ENCODE assay signal across 13 cellular contexts in the genomic region with DNA sequence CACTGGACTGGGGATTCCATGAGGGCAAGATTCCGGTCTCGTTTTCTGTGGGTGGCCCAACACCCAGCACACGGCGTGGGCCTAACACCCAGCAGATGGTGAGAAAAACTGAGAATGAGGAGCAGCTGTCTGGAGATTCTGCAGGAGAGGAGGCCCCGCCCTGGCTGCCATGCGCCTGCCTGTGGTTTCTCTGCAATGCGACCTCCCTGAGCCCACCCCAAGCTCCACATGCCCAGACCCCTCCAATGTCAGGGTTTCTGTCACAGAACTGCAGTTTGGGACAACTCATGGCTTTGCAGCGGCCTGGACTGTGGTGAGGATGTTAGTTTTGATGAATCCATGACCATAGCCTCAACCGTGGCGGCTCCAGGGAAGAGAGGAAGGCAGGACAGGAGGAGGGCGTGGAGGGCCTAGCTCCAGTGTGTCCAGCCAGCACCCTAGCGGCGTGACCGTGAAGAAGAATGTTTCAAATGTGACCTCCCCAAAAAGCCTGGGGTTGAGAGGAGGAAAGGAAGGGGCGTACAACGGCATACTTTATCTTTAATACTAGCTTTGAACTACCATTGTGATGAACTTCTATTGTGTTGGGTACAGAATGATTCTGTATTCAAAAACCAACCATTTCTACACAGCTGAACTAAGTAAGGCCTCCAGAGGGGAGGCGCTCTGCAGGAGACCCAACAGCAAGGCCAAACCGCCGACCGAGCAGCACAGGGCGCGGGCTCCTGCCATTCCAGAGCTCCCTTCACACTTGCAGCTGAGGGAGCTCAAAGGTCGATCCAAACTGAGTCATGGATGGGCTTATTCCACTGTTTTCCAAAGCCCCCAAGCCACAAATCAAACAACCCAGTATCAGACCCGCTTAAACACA. TPM values are rescaled to one million over a fixed set of nuclear protein-coding genes. Genes with fewer than 3 reads are reported as not detected.
DNase-seq lines count a peak whose midpoint lies in the region; ATAC-seq and TF ChIP-seq lines count a peak whose summit lies in the region.
"Had no signal": no experiment of that assay in that cellular context is flagged by ENCODE, and none has a peak within 500 bp of the region (broad histone marks: within the 10 kb centered on the region; RNA-seq: fewer than 3 reads in every experiment).

No MANE protein-coding gene starts in this region.

- intact Hi-C loops in lower lobe of right lung (cut with DNase I), result no loop called here

- H3K4me3 ChIP-seq in WERI-Rb-1 (ENCODE audit: low read depth, low read length) (no peak overlapping the region), lower lobe of right lung (no peak overlapping the region), stomach smooth muscle (ENCODE audit: low read length in 2 of 2) (no peak overlapping the region)
- H3K4me3 ChIP-seq: GM23248 had no signal

- H3K4me1 ChIP-seq in lower lobe of right lung (peaks cover 34% of the 10 kb centered on the region), stomach smooth muscle (ENCODE audit: control insufficient read depth, insufficient read depth, low read length) (peaks cover 58% of the 10 kb centered on the region)

- ATAC-seq in lower lobe of right lung (no peak), HG03442 (IDR thresholded peaks at IDR 0.05; ENCODE audit: unreplicated experiment) (no peak), GM19467 (IDR thresholded peaks at IDR 0.05; ENCODE audit: unreplicated experiment) (no peak)

- H3K9me3 ChIP-seq in WERI-Rb-1 (ENCODE audit: severe bottlenecking) (peaks cover 3% of the 10 kb centered on the region), lower lobe of right lung (no peaks in the 10 kb centered on the region), stomach smooth muscle (ENCODE audit: control insufficient read depth in 2 of 2, low read length in 2 of 2) (no peaks in the 10 kb centered on the region)

- H3K27me3 ChIP-seq in WERI-Rb-1 (ENCODE audit: insufficient read depth, low read depth, severe bottlenecking) (no peaks in the 10 kb centered on the region), lower lobe of right lung (ENCODE audit: low read depth) (peaks cover 22% of the 10 kb centered on the region), stomach smooth muscle (ENCODE audit: control insufficient read depth in 1 of 2, insufficient read depth in 2 of 2, low read length in 2 of 2) (no peaks in the 10 kb centered on the region)

- no peak overlapping the region; the same call in 1 of the 2 replicates for H3K27ac ChIP-seq in WERI-Rb-1
- no peak overlapping the region for H3K27ac ChIP-seq in lower lobe of right lung
- H3K27ac ChIP-seq in stomach smooth muscle (ENCODE audit: low read length), result peak overlapping the region; percentile 76

- H3K9ac ChIP-seq in stomach smooth muscle (ENCODE audit: low read length in 2 of 2), result no peak overlapping the region
- H3K9ac ChIP-seq: GM23248 had no signal

- H3K36me3 ChIP-seq in WERI-Rb-1 (peaks cover 3% of the 10 kb centered on the region), lower lobe of right lung (no peaks in the 10 kb centered on the region), stomach smooth muscle (ENCODE audit: control insufficient read depth in 2 of 2, insufficient read depth in 2 of 2, low read length in 2 of 2) (no peaks in the 10 kb centered on the region)

- no peak for TF ChIP-seq CTCF in WERI-Rb-1 (IDR thresholded peaks at IDR 0.05; ENCODE audit: low read depth, low read length)
- no peak for TF ChIP-seq CTCF in lower lobe of right lung (IDR thresholded peaks at IDR 0.05)

- DNase-seq in LHCN-M2 (ENCODE audit: low read depth), result peak; percentile 76
- DNase-seq in WERI-Rb-1, result peak; percentile 25
- DNase-seq in lower lobe of right lung, result peak; percentile 28
- no peak for DNase-seq in NAMALWA (ENCODE audit: low spot score)
- DNase-seq: activated T-cell treated with anti-CD3 and anti-CD28 coated beads for 4 hours, amygdala, COR-L47, GM23248, NCI-H2081 had no signal

RNA-seq across cellular contexts. Expression of a gene that starts 3.4 kb away (rescaled TPM):
- total RNA-seq in LHCN-M2 (2014; rRNA removed) (122 and 126 TPM in 2 replicates), lower lobe of right lung (36.3 TPM)
- 151 TPM for polyA plus RNA-seq in LHCN-M2 (2012)
- total RNA-seq: OCI-LY7 had no signal
